Comparison of ENCODE assay signal across 22 cellular contexts in the genomic region with DNA sequence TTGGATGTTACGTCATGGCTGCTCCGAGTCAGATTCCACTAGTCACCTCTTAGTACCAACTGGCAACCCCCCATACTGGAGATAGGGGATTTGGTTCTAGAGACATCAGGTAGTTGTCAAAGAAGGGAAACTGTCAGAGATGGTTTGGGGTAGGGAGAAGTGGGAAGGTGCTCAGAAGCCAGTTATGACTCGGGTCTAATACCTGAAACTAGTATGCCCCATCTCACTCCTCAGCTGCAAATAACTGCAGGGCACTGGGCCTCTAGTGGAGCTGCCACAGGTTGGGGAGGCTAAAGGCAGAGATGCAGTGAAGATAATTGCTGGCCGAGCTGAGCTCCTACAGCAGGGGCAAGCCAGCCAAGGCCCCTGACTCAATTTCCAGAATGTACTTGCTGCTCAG.
"Had no signal": no experiment of that assay in that cellular context is flagged by ENCODE, and none has a peak within 500 bp of the region (broad histone marks: within the 10 kb centered on the region; RNA-seq: fewer than 3 reads in every experiment).

No MANE protein-coding gene starts in this region.

- FAIRE-seq: colon, TTC549 had no signal

- DNase-seq: activated B cell treated with CpG ODN at 0.5 μM for 24 hours; activated CD4-positive, alpha-beta memory T cell treated with anti-CD3 and anti-CD28 coated beads, Interleukin-2, amount 10 ng/mL, durations not matched to agents 7 days and 5 days; activated CD4-positive, alpha-beta T cell treated with anti-CD3 and anti-CD28 coated beads for 1 hour; activated CD4-positive, alpha-beta T cell treated with anti-CD3 and anti-CD28 coated beads, Interleukin-2, amount 10 ng/mL, durations not matched to agents 7 days and 5 days; activated gamma-delta T cell treated with Interleukin-2 at 50 U/mL for 16 hours; activated naive CD4-positive, alpha-beta T cell treated with anti-CD3 and anti-CD28 coated beads, Interleukin-2, amount 10 ng/mL, durations not matched to agents 7 days and 5 days; activated naive CD8-positive, alpha-beta T cell treated with anti-CD3 and anti-CD28 coated beads for 36 hours; activated T-cell treated with anti-CD3 and anti-CD28 coated beads, Interleukin-2, amount 50 U/mL, for 72 hours; brain microvascular endothelial cell; cerebellar nuclear complex; NCI-H1092; NCI-H1417; NCI-H1930; NCI-H2171 treated with DMSO at 0.1 percent for 48 hours; NCI-H226; NCI-H526 treated with DMSO at 0.1 percent for 48 hours; NCI-H82; SIG-M5; T-helper 2 cell; T1000 had no signal

- ATAC-seq: activated T-cell treated with anti-CD3 and anti-CD28 coated beads, Interleukin-2, amount 50 U/mL, for 72 hours had no signal
